In genomic region chr9:123331303-123331702, GRCh38 we compare ENCODE assay signal across 26 cellular contexts. TPM values are rescaled to one million over a fixed set of nuclear protein-coding genes. Genes with fewer than 3 reads are reported as not detected.
"Had no signal": no experiment of that assay in that cellular context is flagged by ENCODE, and none has a peak within 500 bp of the region (broad histone marks: within the 10 kb centered on the region; RNA-seq: fewer than 3 reads in every experiment).

No MANE protein-coding gene starts in this region.

- H3K4me3 Mint-ChIP-seq: activated CD4-positive, alpha-beta T cell treated with anti-CD3 and anti-CD28 coated beads for 36 hours; activated naive CD8-positive, alpha-beta T cell; activated T-cell treated with anti-CD3 and anti-CD28 coated beads, Interleukin-2, amount 50 U/mL, for 24 hours; activated T-helper 17 cell treated with anti-CD3 and anti-CD28 coated beads, Interleukin-2, amount 50 U/mL, for 72 hours; effector memory CD8-positive, alpha-beta T cell; natural killer cell treated with Interleukin-12 subunit alpha and Interleukin-12 subunit beta and Interleukin-15 and Interleukin-18, amount 100 ng/mL, for 72 hours; WTC11 had no signal

- H3K27me3 ChIP-seq: adrenal gland, ascending aorta, brain microvascular endothelial cell, colonic mucosa, dorsolateral prefrontal cortex, esophagus muscularis mucosa had no signal

- H3K36me3 Mint-ChIP-seq: activated naive CD8-positive, alpha-beta T cell; natural killer cell treated with Interleukin-12 subunit alpha and Interleukin-12 subunit beta and Interleukin-15 and Interleukin-18, amount 100 ng/mL, for 72 hours; WTC11 had no signal

- H3K27me3 Mint-ChIP-seq: activated CD4-positive, alpha-beta T cell treated with anti-CD3 and anti-CD28 coated beads for 36 hours; activated naive CD8-positive, alpha-beta T cell; activated T-cell treated with anti-CD3 and anti-CD28 coated beads, Interleukin-2, amount 50 U/mL, for 24 hours; activated T-helper 17 cell treated with anti-CD3 and anti-CD28 coated beads, Interleukin-2, amount 50 U/mL, for 72 hours had no signal

- H3K4me3 ChIP-seq: adrenal gland, ascending aorta, colonic mucosa, dorsolateral prefrontal cortex, esophagus muscularis mucosa had no signal

- H3K27ac Mint-ChIP-seq: activated CD4-positive, alpha-beta T cell treated with anti-CD3 and anti-CD28 coated beads for 36 hours; activated naive CD8-positive, alpha-beta T cell; activated T-cell treated with anti-CD3 and anti-CD28 coated beads, Interleukin-2, amount 50 U/mL, for 24 hours; activated T-helper 17 cell treated with anti-CD3 and anti-CD28 coated beads, Interleukin-2, amount 50 U/mL, for 72 hours; effector memory CD8-positive, alpha-beta T cell; WTC11 had no signal

- H3K9me3 Mint-ChIP-seq: activated T-cell treated with anti-CD3 and anti-CD28 coated beads, Interleukin-2, amount 50 U/mL, for 24 hours; activated T-helper 17 cell treated with anti-CD3 and anti-CD28 coated beads, Interleukin-2, amount 50 U/mL, for 72 hours; effector memory CD8-positive, alpha-beta T cell; natural killer cell treated with Interleukin-12 subunit alpha and Interleukin-12 subunit beta and Interleukin-15 and Interleukin-18, amount 100 ng/mL, for 72 hours; WTC11 had no signal

- DNase-seq: activated CD4-positive, alpha-beta T cell treated with anti-CD3 and anti-CD28 coated beads for 36 hours; activated CD4-positive, alpha-beta T cell treated with anti-CD3 and anti-CD28 coated beads, Interleukin-2, amount 50 U/mL, for 4 hours; activated CD8-positive, alpha-beta memory T cell treated with anti-CD3 and anti-CD28 coated beads for 24 hours; activated CD8-positive, alpha-beta memory T cell treated with anti-CD3 and anti-CD28 coated beads, Interleukin-2, amount 50 U/mL, for 4 hours; activated T-cell treated with anti-CD3 and anti-CD28 coated beads, Interleukin-2, amount 50 U/mL, for 24 hours; adrenal gland; brain microvascular endothelial cell; central memory CD4-positive, alpha-beta T cell; colonic mucosa; dorsolateral prefrontal cortex; effector memory CD8-positive, alpha-beta T cell; hypothalamus; left ventricle myocardium superior; mammary epithelial cell; occipital lobe; retina; stimulated activated CD4-positive, alpha-beta T cell treated with anti-CD3 and anti-CD28 coated beads, Interleukin-4, amount 100 ng/mL, for 1 hour; stimulated activated naive CD8-positive, alpha-beta T cell treated with anti-CD3 and anti-CD28 coated beads, Interleukin-15, Interleukin-2, amounts not matched to agents 100 U/mL and 50 U/mL, for 24 hours; T-helper 1 cell had no signal

- H3K4me1 ChIP-seq: adrenal gland, ascending aorta, colonic mucosa had no signal

- H3K36me3 ChIP-seq: adrenal gland, ascending aorta, brain microvascular endothelial cell, colonic mucosa, esophagus muscularis mucosa had no signal

- H3K27ac ChIP-seq: adrenal gland, ascending aorta, brain microvascular endothelial cell, colonic mucosa, esophagus muscularis mucosa had no signal

- ATAC-seq: activated CD4-positive, alpha-beta T cell treated with anti-CD3 and anti-CD28 coated beads for 36 hours; activated T-helper 17 cell treated with anti-CD3 and anti-CD28 coated beads, Interleukin-2, amount 50 U/mL, for 72 hours; effector memory CD8-positive, alpha-beta T cell; left ventricle myocardium superior; natural killer cell treated with Interleukin-12 subunit alpha and Interleukin-12 subunit beta and Interleukin-15 and Interleukin-18, amount 100 ng/mL, for 72 hours; stimulated activated naive CD8-positive, alpha-beta T cell treated with anti-CD3 and anti-CD28 coated beads, Interleukin-15, Interleukin-2, amounts not matched to agents 100 U/mL and 50 U/mL, for 24 hours; WTC11 had no signal

- FAIRE-seq: frontal cortex had no signal

- H3K9me3 ChIP-seq: adrenal gland, ascending aorta, colonic mucosa, esophagus muscularis mucosa had no signal

RNA-seq across cellular contexts. Expression of gene CRB2, which starts 24.7 kb away (rescaled TPM):
- total RNA-seq: activated CD4-positive, alpha-beta T cell treated with anti-CD3 and anti-CD28 coated beads for 36 hours; ascending aorta; natural killer cell treated with Interleukin-12 subunit alpha and Interleukin-12 subunit beta and Interleukin-15 and Interleukin-18, amount 100 ng/mL, for 72 hours had no signal
- polyA plus RNA-seq: mammary epithelial cell had no signal
